Comparison of ENCODE assay signal across 8 cellular contexts in genomic region chr9:92293075-92293354, GRCh38. TPM values are rescaled to one million over a fixed set of nuclear protein-coding genes. Genes with fewer than 3 reads are reported as not detected.
DNase-seq lines count a peak whose midpoint lies in the region; ATAC-seq and TF ChIP-seq lines count a peak whose summit lies in the region.

No MANE protein-coding gene starts in this region.

- DNase-seq in activated naive CD4-positive, alpha-beta T cell treated with anti-CD3 and anti-CD28 coated beads for 36 hours, result no peak
- DNase-seq in activated naive CD4-positive, alpha-beta T cell treated with anti-CD3 and anti-CD28 coated beads, Interleukin-2, amount 50 U/mL, for 16 hours, result no peak
- no peak for DNase-seq in astrocyte of the cerebellum (ENCODE audit: low read depth)
- no peak for DNase-seq in lower lobe of right lung
- no peak for DNase-seq in type B pancreatic cell (ENCODE audit: extremely low spot score, unreplicated experiment)
- DNase-seq in stimulated activated CD4-positive, alpha-beta T cell treated with anti-CD3 and anti-CD28 coated beads, Interleukin-4, amount 100 ng/mL, for 4 hours, result no peak

- H3K9me3 Mint-ChIP-seq in activated naive CD4-positive, alpha-beta T cell treated with anti-CD3 and anti-CD28 coated beads for 36 hours, result no peaks in the 10 kb centered on the region
- H3K9me3 Mint-ChIP-seq in type B pancreatic cell, result no peaks in the 10 kb centered on the region

- H3K36me3 ChIP-seq in lower lobe of right lung, result peaks cover 24% of the 10 kb centered on the region

- in situ Hi-C loops in astrocyte of the cerebellum (cut with HindIII; ENCODE audit: low sequenced_read_pairs), result no loop called here

- H3K9me3 ChIP-seq in lower lobe of right lung, result no peaks in the 10 kb centered on the region

- CTCF ChIA-PET in activated naive CD4-positive, alpha-beta T cell treated with anti-CD3 and anti-CD28 coated beads for 36 hours (lab: Charles Lee), result no interaction called here

- peak overlapping the region; percentile 97 for H3K27ac Mint-ChIP-seq in activated naive CD4-positive, alpha-beta T cell treated with anti-CD3 and anti-CD28 coated beads for 36 hours
- H3K27ac Mint-ChIP-seq in type B pancreatic cell, result peak overlapping the region; percentile 96

- H3K27me3 Mint-ChIP-seq in activated naive CD4-positive, alpha-beta T cell treated with anti-CD3 and anti-CD28 coated beads for 36 hours (ENCODE audit: low read depth), result no peaks in the 10 kb centered on the region
- no peaks in the 10 kb centered on the region for H3K27me3 Mint-ChIP-seq in type B pancreatic cell

- H3K36me3 Mint-ChIP-seq in activated naive CD4-positive, alpha-beta T cell treated with anti-CD3 and anti-CD28 coated beads for 36 hours (ENCODE audit: low read depth), result peaks cover 51% of the 10 kb centered on the region
- H3K36me3 Mint-ChIP-seq in type B pancreatic cell, result peaks cover 29% of the 10 kb centered on the region

- H3K27me3 ChIP-seq in lower lobe of right lung (ENCODE audit: low read depth), result no peaks in the 10 kb centered on the region

- H3K4me1 ChIP-seq in lower lobe of right lung, result peaks cover 24% of the 10 kb centered on the region

- peaks cover 54% of the 10 kb centered on the region for H3K4me1 Mint-ChIP-seq in activated naive CD4-positive, alpha-beta T cell treated with anti-CD3 and anti-CD28 coated beads for 36 hours (ENCODE audit: low read depth)
- H3K4me1 Mint-ChIP-seq in type B pancreatic cell (ENCODE audit: unreplicated experiment), result peaks cover 28% of the 10 kb centered on the region

- intact Hi-C loops in activated naive CD4-positive, alpha-beta T cell treated with anti-CD3 and anti-CD28 coated beads for 36 hours (cut with micrococcal nuclease), result loop anchor here (1.0 kb wide), 5 partner anchors 32 to 472 kb away; partner anchors contain the start of genes CENPP, IPPK, NOL8 and SPTLC1
- intact Hi-C loops in lower lobe of right lung (cut with DNase I), result no loop called here

- TF ChIP-seq CTCF in astrocyte of the cerebellum (IDR thresholded peaks at IDR 0.05; ENCODE audit: low read depth, low read length, missing control alignments) (no peak), lower lobe of right lung (IDR thresholded peaks at IDR 0.05) (no peak), type B pancreatic cell (conservative IDR thresholded peaks at IDR 0.05) (no peak)

- ATAC-seq in lower lobe of right lung (no peak), GM21381 (IDR thresholded peaks at IDR 0.05; ENCODE audit: unreplicated experiment) (no peak), GM21526 (IDR thresholded peaks at IDR 0.05; ENCODE audit: low FRiP score, unreplicated experiment) (no peak)

- peak overlapping the region; percentile 95 for H3K4me3 Mint-ChIP-seq in activated naive CD4-positive, alpha-beta T cell treated with anti-CD3 and anti-CD28 coated beads for 36 hours
- H3K4me3 Mint-ChIP-seq in type B pancreatic cell, result peak overlapping the region; percentile 95

- H3K4me3 ChIP-seq in astrocyte of the cerebellum (ENCODE audit: low read depth, low read length) (peak overlapping the region; percentile 82), lower lobe of right lung (peak overlapping the region; percentile 77)

- peak overlapping the region; percentile 84 for H3K27ac ChIP-seq in lower lobe of right lung

RNA-seq across cellular contexts. Expression of gene IARS1, which starts 0.5 kb away (rescaled TPM):
- 100 to 1,000 TPM; 271 to 272 TPM for total RNA-seq in activated naive CD4-positive, alpha-beta T cell treated with anti-CD3 and anti-CD28 coated beads for 36 hours
- 74.2 TPM for total RNA-seq in lower lobe of right lung
- 125 and 143 TPM in 2 replicates for total RNA-seq in type B pancreatic cell (ENCODE audit: low replicate concordance)

RNA-seq across cellular contexts. Expression of gene NOL8, which starts 32.1 kb away (rescaled TPM):
- 10 to 100 TPM; 41.0 to 46.2 TPM for total RNA-seq in activated naive CD4-positive, alpha-beta T cell treated with anti-CD3 and anti-CD28 coated beads for 36 hours
- total RNA-seq in lower lobe of right lung (38.5 TPM), type B pancreatic cell (ENCODE audit: low replicate concordance) (37.4 and 41.0 TPM in 2 replicates)

RNA-seq across cellular contexts. Expression of gene CENPP, which starts 32.7 kb away (rescaled TPM):
- total RNA-seq in activated naive CD4-positive, alpha-beta T cell treated with anti-CD3 and anti-CD28 coated beads for 36 hours, result 10 to 100 TPM; 24.9 to 26.5 TPM
- total RNA-seq in lower lobe of right lung (4.3 TPM), type B pancreatic cell (ENCODE audit: low replicate concordance) (4.0 and 7.6 TPM in 2 replicates)
